21 cellular contexts compared by ENCODE assay signal in the genomic region with DNA sequence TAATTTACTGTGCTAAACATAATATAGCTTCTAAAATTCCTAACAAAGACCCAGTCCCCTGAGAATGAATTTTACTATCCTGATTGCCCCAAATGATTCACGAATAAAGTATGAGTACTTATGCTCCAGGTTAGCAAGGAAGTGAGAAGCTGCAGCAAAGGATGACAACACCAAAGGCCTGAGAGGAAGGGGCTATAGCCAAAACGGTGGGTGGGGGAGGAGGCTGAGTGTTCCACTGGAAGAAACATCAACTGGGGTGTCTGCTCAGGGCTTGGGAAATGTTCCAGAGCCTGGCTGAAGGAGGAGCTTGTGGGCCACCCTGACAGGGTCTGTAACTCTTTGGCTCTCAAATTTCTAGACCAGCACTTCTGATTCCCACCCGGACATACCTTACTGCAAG.
DNase-seq lines count a peak whose midpoint lies in the region; ATAC-seq, FAIRE-seq and TF ChIP-seq lines count a peak whose summit lies in the region.
"Had no signal": no experiment of that assay in that cellular context is flagged by ENCODE, and none has a peak within 500 bp of the region (broad histone marks: within the 10 kb centered on the region; RNA-seq: fewer than 3 reads in every experiment).

No MANE protein-coding gene starts in this region.

- WGBS in testis, 2 donors: 36% methylated on average over 3 of the region's 3 CpGs
- WGBS in esophagus squamous epithelium, 2 donors: 33 to 40% methylated on average over 3 of the region's 3 CpGs

- H3K36me3 Mint-ChIP-seq in astrocyte (ENCODE audit: low read depth, unreplicated experiment): peaks cover 10% of the 10 kb centered on the region
- H3K36me3 Mint-ChIP-seq: CD8-positive, alpha-beta memory T cell had no signal

- no peaks in the 10 kb centered on the region for H4K20me1 ChIP-seq in astrocyte (ENCODE audit: insufficient read depth, low read length)

- no peaks in the 10 kb centered on the region for H3K9me3 ChIP-seq in astrocyte (ENCODE audit: insufficient read depth, low read depth, low read length)
- no peaks in the 10 kb centered on the region for H3K9me3 ChIP-seq in testis
- H3K9me3 ChIP-seq in gastrocnemius medialis: no peaks in the 10 kb centered on the region
- H3K9me3 ChIP-seq in esophagus squamous epithelium: no peaks in the 10 kb centered on the region
- H3K9me3 ChIP-seq: mucosa of descending colon had no signal

- H3K4me1 ChIP-seq in astrocyte (ENCODE audit: insufficient read depth, low read length): peaks cover 41% of the 10 kb centered on the region
- peaks cover 6% of the 10 kb centered on the region for H3K4me1 ChIP-seq in testis
- no peaks in the 10 kb centered on the region for H3K4me1 ChIP-seq in gastrocnemius medialis
- H3K4me1 ChIP-seq in esophagus squamous epithelium: no peaks in the 10 kb centered on the region
- H3K4me1 ChIP-seq: foreskin keratinocyte had no signal

- H3K4me2 ChIP-seq in astrocyte (ENCODE audit: low read length): peak overlapping the region; percentile 27

- intact Hi-C loops in testis (cut with DNase I; ENCODE audit: low total_unique reads) (no loop called here), gastrocnemius medialis (cut with DNase I; ENCODE audit: low total_unique reads) (no loop called here), esophagus squamous epithelium (cut with DNase I) (no loop called here)

- DNase-seq in H4 (ENCODE audit: low spot score) (peak; percentile 27), astrocyte (ENCODE audit: low read depth) (peak; percentile 62), iris pigment epithelial cell (ENCODE audit: low read depth) (peak; percentile 65), testis (peak; percentile 37), gastrocnemius medialis (no peak), esophagus squamous epithelium (lab: John Stamatoyannopoulos, UW) (no peak)
- no peak for DNase-seq in activated naive CD4-positive, alpha-beta T cell treated with Interleukin-2 at 50 U/mL for 16 hours
- DNase-seq: activated CD4-positive, alpha-beta T cell treated with anti-CD3 and anti-CD28 coated beads, Interleukin-2, amount 50 U/mL, for 1 hour; activated naive CD4-positive, alpha-beta T cell; CD8-positive, alpha-beta memory T cell; DMS53; foreskin keratinocyte; left cardiac atrium; mucosa of descending colon; NCI-H1417; NCI-H526 treated with DMSO at 0.1 percent for 48 hours; stimulated activated CD4-positive, alpha-beta T cell treated with anti-CD3 and anti-CD28 coated beads, Interleukin-12 subunit alpha, Interleukin-12 subunit beta, amount 100 ng/mL, for 4 hours; stimulated activated CD8-positive, alpha-beta memory T cell treated with anti-CD3 and anti-CD28 coated beads, Interleukin-4, amount 100 ng/mL, for 48 hours; T-helper 1 cell had no signal

- H3K27ac ChIP-seq in astrocyte (ENCODE audit: low read depth, low read length) (peak overlapping the region; percentile 42), testis (no peak overlapping the region), gastrocnemius medialis (no peak overlapping the region), esophagus squamous epithelium (no peak overlapping the region)
- H3K27ac ChIP-seq: coronary artery, foreskin keratinocyte had no signal

- ATAC-seq in gastrocnemius medialis: no peak
- ATAC-seq: foreskin keratinocyte, left cardiac atrium, mucosa of descending colon, Right ventricle myocardium inferior had no signal

- H3K4me1 Mint-ChIP-seq in astrocyte (ENCODE audit: low read depth, unreplicated experiment): peaks cover 49% of the 10 kb centered on the region
- H3K4me1 Mint-ChIP-seq: CD8-positive, alpha-beta memory T cell had no signal

- H3K27me3 ChIP-seq in astrocyte (ENCODE audit: insufficient read depth, low read length) (no peaks in the 10 kb centered on the region), testis (no peaks in the 10 kb centered on the region), gastrocnemius medialis (no peaks in the 10 kb centered on the region), esophagus squamous epithelium (no peaks in the 10 kb centered on the region)
- H3K27me3 ChIP-seq: foreskin keratinocyte had no signal

- TF ChIP-seq CTCF in astrocyte (IDR thresholded peaks at IDR 0.05; ENCODE audit: insufficient read depth, low read depth, low read length): no peak
- no peak for TF ChIP-seq CTCF in testis (IDR thresholded peaks at IDR 0.05)
- TF ChIP-seq CTCF in gastrocnemius medialis (IDR thresholded peaks at IDR 0.05 in 4 of 5, conservative IDR thresholded peaks at IDR 0.05 in 1 of 5): no peak
- TF ChIP-seq CTCF in esophagus squamous epithelium (IDR thresholded peaks at IDR 0.05): no peak

- peak overlapping the region; percentile 6 for H3K4me3 Mint-ChIP-seq in astrocyte (ENCODE audit: unreplicated experiment)
- H3K4me3 Mint-ChIP-seq: CD8-positive, alpha-beta memory T cell had no signal

- H3K4me3 ChIP-seq in astrocyte (ENCODE audit: insufficient read depth, low read depth, low read length) (no peak overlapping the region), testis (no peak overlapping the region), gastrocnemius medialis (no peak overlapping the region), esophagus squamous epithelium (no peak overlapping the region)
- H3K4me3 ChIP-seq: coronary artery, mucosa of descending colon had no signal

- no peaks in the 10 kb centered on the region for H3K27me3 Mint-ChIP-seq in astrocyte (ENCODE audit: low read depth, unreplicated experiment)

- peaks cover 21% of the 10 kb centered on the region for H3K79me2 ChIP-seq in astrocyte (ENCODE audit: insufficient read depth, low read length)

- peak overlapping the region; percentile 72 for H3K27ac Mint-ChIP-seq in astrocyte (ENCODE audit: unreplicated experiment)

- no peak overlapping the region for H2AFZ ChIP-seq in astrocyte (ENCODE audit: low read depth, low read length)

- H3K36me3 ChIP-seq in astrocyte (ENCODE audit: insufficient read depth, low read length) (peaks cover 2% of the 10 kb centered on the region), testis (ENCODE audit: low read depth, missing control alignments) (no peaks in the 10 kb centered on the region), gastrocnemius medialis (no peaks in the 10 kb centered on the region), esophagus squamous epithelium (no peaks in the 10 kb centered on the region)

- TF ChIP-seq POLR2A in testis (IDR thresholded peaks at IDR 0.05): no peak
- TF ChIP-seq POLR2A in gastrocnemius medialis (IDR thresholded peaks at IDR 0.05): no peak
- TF ChIP-seq POLR2A in esophagus squamous epithelium (IDR thresholded peaks at IDR 0.05): no peak

- in situ Hi-C loops in gastrocnemius medialis (cut with MboI; ENCODE audit: low sequenced_read_pairs in 4 of 4): no loop called here

- peak overlapping the region; percentile 40 for H3K9ac ChIP-seq in astrocyte (ENCODE audit: low read length)

- H3K9me3 Mint-ChIP-seq in astrocyte (ENCODE audit: unreplicated experiment): peaks cover 2% of the 10 kb centered on the region
- H3K9me3 Mint-ChIP-seq: CD8-positive, alpha-beta memory T cell had no signal

- FAIRE-seq in astrocyte (lab: Jason Lieb, UNC): no peak

Comparison
In these comparisons a context has a peak if more than half of its experiments do, and no peak if none do; other contexts are left out.
1. DNase-seq: peak in H4 (single experiment), astrocyte (single experiment), iris pigment epithelial cell (single experiment) and testis (single experiment); none in gastrocnemius medialis (0 of 2), esophagus squamous epithelium (single experiment) and activated naive CD4-positive, alpha-beta T cell treated with Interleukin-2 at 50 U/mL for 16 hours (single experiment).